Comparison of ENCODE assay signal across 1 cellular context in genomic region chr22:43088616-43088978, GRCh38.
TF ChIP-seq lines count a peak whose summit lies in the region.

No MANE protein-coding gene starts in this region.

TF ChIP-seq in GM23338, 12 proteins besides CTCF, POLR2A, EP300 and RAD21 (continued from another document):
- TF ChIP-seq ZNF462 (CRISPR knock-in tag; IDR thresholded peaks at IDR 0.05) (no peak), NANOG (IDR thresholded peaks at IDR 0.05; ENCODE audit: borderline replicate concordance) (no peak), EZH2 (IDR thresholded peaks at IDR 0.05; ENCODE audit: low read depth, unreplicated experiment) (no peak), STAT1 (IDR thresholded peaks at IDR 0.05; ENCODE audit: unreplicated experiment) (no peak), ZNF114 (CRISPR knock-in tag; IDR thresholded peaks at IDR 0.05) (no peak), JUNB (IDR thresholded peaks at IDR 0.05; ENCODE audit: unreplicated experiment) (no peak), CREB1 (CRISPR knock-in tag; IDR thresholded peaks at IDR 0.05; ENCODE audit: low read depth) (no peak)
